ENCODE assay signal across 9 cellular contexts in genomic region chr16:2775765-2776499, GRCh38. TPM values are rescaled to one million over a fixed set of nuclear protein-coding genes. Genes with fewer than 3 reads are reported as not detected.
DNase-seq lines count a peak whose midpoint lies in the region; ATAC-seq, FAIRE-seq and TF ChIP-seq lines count a peak whose summit lies in the region.
"Had no signal": no experiment of that assay in that cellular context is flagged by ENCODE, and none has a peak within 500 bp of the region (broad histone marks: within the 10 kb centered on the region; RNA-seq: fewer than 3 reads in every experiment).

No MANE protein-coding gene starts in this region.

- H3K9me3 ChIP-seq in A549 (no peaks in the 10 kb centered on the region), KOPT-K1 (ENCODE audit: insufficient read depth, low read length, poor library complexity, severe bottlenecking) (no peaks in the 10 kb centered on the region), colonic mucosa (no peaks in the 10 kb centered on the region), mucosa of stomach (ENCODE audit: control insufficient read depth, low read length) (no peaks in the 10 kb centered on the region)

- peak overlapping the region; percentile 99 to 100 for H3K27ac ChIP-seq in A549
- peak overlapping the region; percentile 100 for H3K27ac ChIP-seq in KOPT-K1 (ENCODE audit: low read depth, low read length, poor library complexity, severe bottlenecking)
- H3K27ac ChIP-seq in colonic mucosa, result no peak overlapping the region

- TF ChIP-seq POLR2A in A549 (IDR thresholded peaks at IDR 0.05; ENCODE audit: low read length), result no peak

- no peak for TF ChIP-seq CTCF in A549 (IDR thresholded peaks at IDR 0.05)
- no peak for TF ChIP-seq CTCF in colonic mucosa (IDR thresholded peaks at IDR 0.05)

- 53% methylated on average over 11 of the region's 11 CpGs for WGBS in A549 (ENCODE audit: missing lambda C conversion rate)

- peak overlapping the region; percentile 95 for H3K4me2 ChIP-seq in A549

- no peak for FAIRE-seq in A549 (lab: Jason Lieb, UNC)

- no peak for ATAC-seq in A549

- H3K36me3 ChIP-seq in KOPT-K1 (ENCODE audit: insufficient read depth, low read length) (peaks cover 47% of the 10 kb centered on the region), colonic mucosa (peaks cover 4% of the 10 kb centered on the region), mucosa of stomach (ENCODE audit: control insufficient read depth, insufficient read depth, low read length) (peaks cover 17% of the 10 kb centered on the region)

- TF ChIP-seq RAD21 in A549 (conservative IDR thresholded peaks at IDR 0.05 in 1 of 2, IDR thresholded peaks at IDR 0.05 in 1 of 2), result no peak

- H3K9ac ChIP-seq in colonic mucosa (ENCODE audit: low read depth in 2 of 2, low read length in 2 of 2) (peak overlapping the region; percentile 87 to 96), mucosa of stomach (ENCODE audit: low read length) (peak overlapping the region; percentile 72)

- no peak for TF ChIP-seq EP300 in A549 (IDR thresholded peaks at IDR 0.05)

- H3K4me3 ChIP-seq in A549 (peak overlapping the region; percentile 95), colonic mucosa (peak overlapping the region; percentile 86), mucosa of stomach (ENCODE audit: low read length) (peak overlapping the region; percentile 64)

- POLR2A ChIA-PET in A549 (lab: Yijun Ruan, JAX), result interaction anchor here (0.6 to 0.9 kb wide), 2 partner anchors 23 to 91 kb away, joined by 3 read pairs; partner anchors contain the start of gene SRRM2

- peaks cover 27% of the 10 kb centered on the region for H3K4me1 ChIP-seq in A549
- peaks cover 6% of the 10 kb centered on the region for H3K4me1 ChIP-seq in colonic mucosa
- H3K4me1 ChIP-seq in mucosa of stomach (ENCODE audit: control insufficient read depth, insufficient read depth, low read length), result peaks cover 24% of the 10 kb centered on the region

- DNase-seq in A549 (ENCODE audit: low read depth in 1 of 2, low spot score in 1 of 2) (no peak), colonic mucosa (no peak), NCI-H226 (no peak), MV-4-11 (lab: John Stamatoyannopoulos, UW) (no peak), DMS114 treated with DMSO at 0.1 percent for 48 hours (lab: John Stamatoyannopoulos, UW; ENCODE audit: unreplicated experiment) (no peak)
- DNase-seq in central memory CD4-positive, alpha-beta T cell, result no peak
- DNase-seq: NCI-H187 treated with DMSO at 0.1 percent for 48 hours had no signal

- intact Hi-C loops in colonic mucosa (cut with DNase I), result no loop called here

- CTCF ChIA-PET in A549 (lab: Yijun Ruan, JAX), result interaction anchor here (1.1 to 5.9 kb wide), 6 partner anchors 11 to 93 kb away, joined by 3 to 28 read pairs (median 6); no protein-coding TSS in a partner anchor

- H3K27me3 ChIP-seq in colonic mucosa (no peaks in the 10 kb centered on the region), mucosa of stomach (ENCODE audit: control insufficient read depth, insufficient read depth, low read length) (no peaks in the 10 kb centered on the region)

TF ChIP-seq in A549, 52 proteins besides CTCF, POLR2A, EP300 and RAD21:
- no peak for TF ChIP-seq TFCP2L1 (CRISPR knock-in tag; IDR thresholded peaks at IDR 0.05)
- TF ChIP-seq NPAS2 (CRISPR knock-in tag; IDR thresholded peaks at IDR 0.05; ENCODE audit: borderline replicate concordance), result no peak
- no peak for TF ChIP-seq HOXA7 (CRISPR knock-in tag; IDR thresholded peaks at IDR 0.05)
- TF ChIP-seq HOXB5 (CRISPR knock-in tag; IDR thresholded peaks at IDR 0.05), result no peak
- no peak for TF ChIP-seq HES2 (IDR thresholded peaks at IDR 0.05)
- no peak for TF ChIP-seq NFE2L2 (conservative IDR thresholded peaks at IDR 0.05; ENCODE audit: low read length)
- no peak for TF ChIP-seq CHD4 (IDR thresholded peaks at IDR 0.05; ENCODE audit: borderline replicate concordance)
- TF ChIP-seq MAZ (IDR thresholded peaks at IDR 0.05; ENCODE audit: borderline replicate concordance, low read depth, low read length), result no peak
- TF ChIP-seq ELK1 (IDR thresholded peaks at IDR 0.05; ENCODE audit: low read depth, low read length), result no peak
- no peak for TF ChIP-seq CBX2 (IDR thresholded peaks at IDR 0.05; ENCODE audit: borderline replicate concordance, low read depth)

RNA-seq across cellular contexts. Expression of gene ELOB, which starts 1.1 kb away (rescaled TPM):
- polyA plus RNA-seq in A549 (2011; rRNA removed) (136 and 144 TPM in 2 replicates), A549 (2017; fragmentation: RNase III; extraction: RNeasy Plus Mini Kit Qiagen cat#74134 plus additional on column Dnase treatment) (414 to 494 TPM (median 469 TPM) in 3 replicates)
- polyA plus RNA-seq in A549 (2012; cell fraction: cytosol; rRNA removed), result 537 and 588 TPM in 2 replicates
- polyA plus RNA-seq in A549 (2012; cell fraction: nucleus; rRNA removed), result 410 and 487 TPM in 2 replicates
- 65.0 and 108 TPM in 2 replicates for polyA minus RNA-seq in A549 (2011; rRNA and poly(A)+ RNA removed)
- 100 to 1,000 TPM; 230 to 333 TPM for total RNA-seq in colonic mucosa

RNA-seq across cellular contexts. Expression of gene PRSS33, which starts 11.4 kb away (rescaled TPM):
- polyA plus RNA-seq in A549 (2011; rRNA removed) (not detected in 2 replicates), A549 (2017; fragmentation: RNase III; extraction: RNeasy Plus Mini Kit Qiagen cat#74134 plus additional on column Dnase treatment) (0.04 to 0.05 TPM in 2 of 3 replicates, not detected in the other)
- polyA plus RNA-seq in A549 (2012; cell fraction: cytosol; rRNA removed), result 0.03 TPM in 1 of 2 replicates, not detected in the other
- polyA plus RNA-seq in A549 (2012; cell fraction: nucleus; rRNA removed), result not detected in 2 replicates
- polyA minus RNA-seq in A549 (2011; rRNA and poly(A)+ RNA removed), result not detected in 2 replicates
- total RNA-seq in colonic mucosa, result not detected

RNA-seq across cellular contexts. Expression of gene PRSS41, which starts 22.3 kb away (rescaled TPM):
- polyA plus RNA-seq in A549 (2011; rRNA removed) (not detected in 2 replicates), A549 (2017; fragmentation: RNase III; extraction: RNeasy Plus Mini Kit Qiagen cat#74134 plus additional on column Dnase treatment) (not detected in 3 replicates)
- not detected in 2 replicates for polyA plus RNA-seq in A549 (2012; cell fraction: cytosol; rRNA removed)
- polyA plus RNA-seq in A549 (2012; cell fraction: nucleus; rRNA removed), result not detected in 2 replicates
- not detected in 2 replicates for polyA minus RNA-seq in A549 (2011; rRNA and poly(A)+ RNA removed)
- total RNA-seq in colonic mucosa, result not detected

RNA-seq across cellular contexts. Expression of gene SRRM2, which starts 23.5 kb away (rescaled TPM):
- polyA plus RNA-seq in A549 (2011; rRNA removed) (167 and 231 TPM in 2 replicates), A549 (2017; fragmentation: RNase III; extraction: RNeasy Plus Mini Kit Qiagen cat#74134 plus additional on column Dnase treatment) (473 to 527 TPM (median 512 TPM) in 3 replicates)
- 245 and 313 TPM in 2 replicates for polyA plus RNA-seq in A549 (2012; cell fraction: cytosol; rRNA removed)
- polyA plus RNA-seq in A549 (2012; cell fraction: nucleus; rRNA removed), result 1,999 and 2,227 TPM in 2 replicates
- 211 and 257 TPM in 2 replicates for polyA minus RNA-seq in A549 (2011; rRNA and poly(A)+ RNA removed)
- 100 to 1,000 TPM; 377 to 539 TPM for total RNA-seq in colonic mucosa

RNA-seq across cellular contexts. Expression of gene PRSS21, which starts 41.1 kb away (rescaled TPM):
- polyA plus RNA-seq in A549 (2011; rRNA removed), result 0.16 and 0.23 TPM in 2 replicates
- 0.44 and 0.60 TPM in 2 replicates for polyA plus RNA-seq in A549 (2012; cell fraction: cytosol; rRNA removed)
- 1.3 and 2.2 TPM in 2 replicates for polyA plus RNA-seq in A549 (2012; cell fraction: nucleus; rRNA removed)
- polyA plus RNA-seq in A549 (2017; fragmentation: RNase III; extraction: RNeasy Plus Mini Kit Qiagen cat#74134 plus additional on column Dnase treatment), result 0.08 to 0.12 TPM in 2 of 3 replicates, not detected in the other
- not detected in 2 replicates for polyA minus RNA-seq in A549 (2011; rRNA and poly(A)+ RNA removed)
- 1 to 10 TPM; 1.1 to 2.6 TPM for total RNA-seq in colonic mucosa
